In genomic region chr4:70705146-70705855, GRCh38 we compare ENCODE assay signal across 8 cellular contexts. TPM values are rescaled to one million over a fixed set of nuclear protein-coding genes. Genes with fewer than 3 reads are reported as not detected.
DNase-seq lines count a peak whose midpoint lies in the region; ATAC-seq, FAIRE-seq and TF ChIP-seq lines count a peak whose summit lies in the region.

No MANE protein-coding gene starts in this region.

- H3K4me2 ChIP-seq in DND-41 (ENCODE audit: insufficient read depth, low read length) (peak overlapping the region; percentile 79), neural progenitor cell (peak overlapping the region; percentile 88)

- no peaks in the 10 kb centered on the region for H3K36me3 Mint-ChIP-seq in neural progenitor cell

- DNase-seq in DND-41 (peak; percentile 88), HTR-8/SVneo (ENCODE audit: insufficient read length, low spot score) (peak; percentile 36), RWPE2 (ENCODE audit: low spot score) (peak; percentile 74), activated gamma-delta T cell (lab: John Stamatoyannopoulos, UW) (peak; percentile 63), foreskin fibroblast (peak; percentile 67 to 84), neural progenitor cell (ENCODE audit: low spot score) (peak; percentile 89)

- H3K9me3 ChIP-seq in DND-41 (ENCODE audit: insufficient read depth, low read length, severe bottlenecking) = no peaks in the 10 kb centered on the region
- H3K9me3 ChIP-seq in RWPE2 (ENCODE audit: severe bottlenecking) = no peaks in the 10 kb centered on the region
- H3K9me3 ChIP-seq in neural progenitor cell (ENCODE audit: low read depth) = no peaks in the 10 kb centered on the region

- H3K4me1 Mint-ChIP-seq in neural progenitor cell = peaks cover 45% of the 10 kb centered on the region

- peak; percentile 79 for ATAC-seq in DND-41 (ENCODE audit: insufficient read depth, low read depth)
- ATAC-seq in GM21447 (IDR thresholded peaks at IDR 0.05; ENCODE audit: unreplicated experiment) = peak; percentile 50
- peak; percentile 64 for ATAC-seq in RWPE2 (ENCODE audit: low read depth)

- H3K4me3 ChIP-seq in DND-41 (ENCODE audit: low read depth in 1 of 2, low read length in 2 of 2) (peak overlapping the region; percentile 49 to 92), RWPE2 (ENCODE audit: severe bottlenecking) (peak overlapping the region; percentile 84), foreskin fibroblast (ENCODE audit: low read depth in 1 of 2, low read length in 2 of 2) (peak overlapping the region; percentile 63 to 70), neural progenitor cell (peak overlapping the region; percentile 82)

- H3K27ac Mint-ChIP-seq in neural progenitor cell = peak overlapping the region; percentile 78

- H3K79me2 ChIP-seq in DND-41 (ENCODE audit: insufficient read depth, low read length) (peaks cover 78% of the 10 kb centered on the region), neural progenitor cell (ENCODE audit: low read depth) (peaks cover 43% of the 10 kb centered on the region)

- no peak for FAIRE-seq in HTR-8/SVneo (lab: Jason Lieb, UNC)

- H3K27ac ChIP-seq in DND-41 (ENCODE audit: low read length) (peak overlapping the region; percentile 90), RWPE2 (ENCODE audit: poor library complexity, severe bottlenecking) (peak overlapping the region; percentile 94), neural progenitor cell (peak overlapping the region; percentile 91), temporal lobe (ENCODE audit: low read depth, low read length) (peak overlapping the region; percentile 13)

- peaks cover 57% of the 10 kb centered on the region for H3K4me1 ChIP-seq in DND-41 (ENCODE audit: insufficient read depth, low read length)
- H3K4me1 ChIP-seq in RWPE2 (ENCODE audit: insufficient read depth, poor library complexity, severe bottlenecking) = peaks cover 21% of the 10 kb centered on the region
- H3K4me1 ChIP-seq in neural progenitor cell = peaks cover 30% of the 10 kb centered on the region

- peak overlapping the region; percentile 93 for H3K4me3 Mint-ChIP-seq in neural progenitor cell

- peaks cover 6% of the 10 kb centered on the region for H3K36me3 ChIP-seq in DND-41 (ENCODE audit: insufficient read depth, low read length)
- no peaks in the 10 kb centered on the region for H3K36me3 ChIP-seq in RWPE2 (ENCODE audit: low read depth)
- no peaks in the 10 kb centered on the region for H3K36me3 ChIP-seq in neural progenitor cell

- peaks cover 44% of the 10 kb centered on the region for H3F3A ChIP-seq in neural progenitor cell (ENCODE audit: low read depth)

- no peaks in the 10 kb centered on the region for H3K27me3 ChIP-seq in DND-41 (ENCODE audit: insufficient read depth, low read length, poor library complexity)
- H3K27me3 ChIP-seq in RWPE2 (ENCODE audit: insufficient read depth, poor library complexity, severe bottlenecking) = no peaks in the 10 kb centered on the region
- no peaks in the 10 kb centered on the region for H3K27me3 ChIP-seq in neural progenitor cell

- H3K27me3 Mint-ChIP-seq in neural progenitor cell (ENCODE audit: insufficient read depth, low read depth) = no peaks in the 10 kb centered on the region

- no peak for TF ChIP-seq CTCF in DND-41 (IDR thresholded peaks at IDR 0.05; ENCODE audit: borderline replicate concordance, extremely low read depth, low read length, poor library complexity, severe bottlenecking)
- no peak for TF ChIP-seq CTCF in RWPE2 (IDR thresholded peaks at IDR 0.05; ENCODE audit: poor library complexity, severe bottlenecking)
- TF ChIP-seq CTCF in foreskin fibroblast (IDR thresholded peaks at IDR 0.05; ENCODE audit: low read depth, low read length) = no peak
- TF ChIP-seq CTCF in neural progenitor cell (IDR thresholded peaks at IDR 0.05) = no peak

- H3K9me3 Mint-ChIP-seq in neural progenitor cell = no peaks in the 10 kb centered on the region

- H2AFZ ChIP-seq in DND-41 (ENCODE audit: low read depth, low read length) (peak overlapping the region; percentile 78), neural progenitor cell (replicated peaks) (peak overlapping the region; percentile 93)

- peaks cover 2% of the 10 kb centered on the region; the same call in 1 of the 2 replicates for H4K20me1 ChIP-seq in DND-41 (ENCODE audit: insufficient read depth, low read length)
- H4K20me1 ChIP-seq in neural progenitor cell (ENCODE audit: low read depth) = peaks cover 23% of the 10 kb centered on the region

- H3K9ac ChIP-seq in DND-41 (ENCODE audit: low read depth, low read length) (peak overlapping the region; percentile 63), neural progenitor cell (peak overlapping the region; percentile 68)

RNA-seq across cellular contexts. Expression of gene RUFY3, which starts 16.5 kb away (rescaled TPM):
- total RNA-seq in neural progenitor cell (ENCODE audit: low replicate concordance) (63.2 and 80.9 TPM in 2 replicates), temporal lobe (387 TPM)

RNA-seq across cellular contexts. Expression of gene UTP3, which starts 17.0 kb away (rescaled TPM):
- total RNA-seq in neural progenitor cell (ENCODE audit: low replicate concordance) = 19.1 and 19.8 TPM in 2 replicates
- 17.0 TPM for total RNA-seq in temporal lobe

RNA-seq across cellular contexts. Expression of gene JCHAIN, which starts 39.0 kb away (rescaled TPM):
- total RNA-seq in neural progenitor cell (ENCODE audit: low replicate concordance) = 0.09 TPM in 1 of 2 replicates, not detected in the other
- total RNA-seq in temporal lobe = not detected

Comparison
In these comparisons a context has a peak if more than half of its experiments do, and no peak if none do; other contexts are left out.
1. Peak in every context shown above with its lines: DNase-seq, ATAC-seq, H3K4me3 ChIP-seq and H3K27ac ChIP-seq.
2. DNase-seq: peak in every context shown above with its lines; median percentile 89 in neural progenitor cell; 88 in DND-41; 76 in foreskin fibroblast; 74 in RWPE2; 63 in activated gamma-delta T cell; 36 in HTR-8/SVneo.
3. H3K27ac ChIP-seq: peak in every context shown above with its lines; median percentile 94 in RWPE2; 91 in neural progenitor cell; 90 in DND-41; 13 in temporal lobe.